Comparison of ENCODE assay signal across 15 cellular contexts in the genomic region with DNA sequence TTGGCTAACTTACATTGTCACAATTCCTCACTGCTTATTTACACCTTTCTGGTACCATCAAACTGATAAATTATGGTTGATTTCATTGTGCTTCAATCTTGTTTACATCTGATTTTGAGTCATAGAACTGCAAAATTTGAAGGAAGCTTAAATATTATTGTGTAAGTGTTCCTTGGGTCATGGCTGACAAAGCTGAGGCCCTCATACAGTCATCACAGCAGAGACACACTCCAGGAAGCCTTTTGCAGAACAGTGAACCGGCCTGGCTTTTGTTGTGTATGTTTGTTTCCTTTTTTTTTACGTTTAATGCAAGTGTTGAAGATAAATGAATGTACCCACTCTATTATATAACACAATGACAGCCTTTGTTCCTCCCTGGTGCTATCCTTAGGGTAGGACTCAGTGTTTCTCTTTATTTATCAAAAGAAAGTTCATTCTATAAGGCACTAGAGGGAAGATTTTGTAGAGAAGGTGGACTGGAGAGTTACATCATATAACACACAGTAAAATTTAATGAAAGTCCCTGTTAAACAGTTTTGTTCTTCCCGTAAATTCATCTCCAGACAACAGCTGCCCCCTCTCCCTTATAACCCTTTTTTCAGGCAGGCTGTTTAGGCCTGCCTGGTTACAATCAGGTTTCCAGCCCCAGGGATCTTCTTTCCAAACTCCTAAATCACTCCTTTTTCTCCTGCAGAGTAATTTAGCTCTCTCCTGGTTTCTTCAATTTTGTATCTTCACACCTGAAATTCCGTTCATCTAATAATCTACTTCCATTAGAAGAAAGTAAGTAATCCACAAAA. TPM values are rescaled to one million over a fixed set of nuclear protein-coding genes. Genes with fewer than 3 reads are reported as not detected.
DNase-seq lines count a peak whose midpoint lies in the region; ATAC-seq and TF ChIP-seq lines count a peak whose summit lies in the region.
"Had no signal": no experiment of that assay in that cellular context is flagged by ENCODE, and none has a peak within 500 bp of the region (broad histone marks: within the 10 kb centered on the region; RNA-seq: fewer than 3 reads in every experiment).

No MANE protein-coding gene starts in this region.

- BruUV-seq in mammary epithelial cell (replicated peaks; lab: Mats Ljungman, UMichigan), result no TSS peak

- H3K4me2 ChIP-seq in mammary epithelial cell (ENCODE audit: insufficient read depth, low read depth, low read length), result no peak overlapping the region

- H3K9me3 ChIP-seq in mammary epithelial cell (replicated peaks; ENCODE audit: insufficient read depth, low read length) (no peaks in the 10 kb centered on the region), breast epithelium (no peaks in the 10 kb centered on the region), adipocyte (ENCODE audit: control insufficient read depth, low read length) (no peaks in the 10 kb centered on the region), upper lobe of right lung (no peaks in the 10 kb centered on the region)
- H3K9me3 ChIP-seq: tibial artery had no signal

- H4K20me1 ChIP-seq in mammary epithelial cell (ENCODE audit: insufficient read depth, low read length), result no peaks in the 10 kb centered on the region

- dilution Hi-C loops in mammary epithelial cell (cut with HindIII; ENCODE audit: low sequenced_read_pairs), result no loop called here

- CTCF ChIA-PET in mammary epithelial cell (lab: Charles Lee; ENCODE audit: low non-redundant PET), result no interaction called here

- in situ Hi-C loops in mammary epithelial cell (cut with MboI; ENCODE audit: low sequenced_read_pairs in 2 of 2), result no loop called here

- WGBS in mammary epithelial cell (ENCODE audit: low coverage, missing lambda C conversion rate), result 41% methylated on average over 4 of the region's 4 CpGs

- no peak for TF ChIP-seq POLR2A in breast epithelium (IDR thresholded peaks at IDR 0.05)

- H3K27me3 ChIP-seq in mammary epithelial cell (ENCODE audit: insufficient read depth, low read length) (no peaks in the 10 kb centered on the region), breast epithelium (no peaks in the 10 kb centered on the region), adipocyte (replicated peaks; ENCODE audit: control insufficient read depth, insufficient read depth, low read length) (no peaks in the 10 kb centered on the region), upper lobe of right lung (no peaks in the 10 kb centered on the region)
- H3K27me3 ChIP-seq: tibial artery had no signal

- no peak for TF ChIP-seq CTCF in mammary epithelial cell (conservative IDR thresholded peaks at IDR 0.05 in 1 of 2, IDR thresholded peaks at IDR 0.05 in 1 of 2; ENCODE audit: extremely low read depth in 1 of 2, insufficient read depth in 1 of 2, low read depth in 1 of 2, low read length in 2 of 2)
- no peak for TF ChIP-seq CTCF in breast epithelium (IDR thresholded peaks at IDR 0.05)
- no peak for TF ChIP-seq CTCF in upper lobe of right lung (IDR thresholded peaks at IDR 0.05)

- H3K4me1 ChIP-seq in mammary epithelial cell (ENCODE audit: insufficient read depth, low read length) (no peaks in the 10 kb centered on the region), breast epithelium (no peaks in the 10 kb centered on the region), adipocyte (ENCODE audit: control insufficient read depth, insufficient read depth, low read length) (peaks cover 21% of the 10 kb centered on the region), upper lobe of right lung (no peaks in the 10 kb centered on the region)
- H3K4me1 ChIP-seq: tibial artery had no signal

- H3K27ac ChIP-seq in mammary epithelial cell (ENCODE audit: insufficient read depth, low read depth, low read length) (no peak overlapping the region), breast epithelium (no peak overlapping the region), upper lobe of right lung (no peak overlapping the region)
- H3K27ac ChIP-seq: tibial artery had no signal

- no peaks in the 10 kb centered on the region for H3K79me2 ChIP-seq in mammary epithelial cell (ENCODE audit: insufficient read depth, low read length)

- DNase-seq in mammary epithelial cell (no peak), breast epithelium (ENCODE audit: low spot score in 2 of 2) (no peak), adipocyte (ENCODE audit: low read depth) (peak; percentile 47), left kidney (ENCODE audit: low read depth, low spot score) (peak; percentile 67), upper lobe of right lung (no peak)
- DNase-seq: activated CD4-positive, alpha-beta T cell treated with anti-CD3 and anti-CD28 coated beads, Interleukin-2, amount 10 ng/mL, durations not matched to agents 7 days and 5 days; NCI-H524; right cardiac atrium; SW 1271; tibial artery had no signal

- intact Hi-C loops in mammary epithelial cell (cut with micrococcal nuclease), result no loop called here
- intact Hi-C loops in breast epithelium (cut with DNase I; ENCODE audit: low total_unique reads), result no loop called here
- intact Hi-C loops in upper lobe of right lung (cut with DNase I), result no loop called here

- H3K36me3 ChIP-seq in mammary epithelial cell (ENCODE audit: insufficient read depth, low read length), result no peaks in the 10 kb centered on the region
- no peaks in the 10 kb centered on the region for H3K36me3 ChIP-seq in breast epithelium
- no peaks in the 10 kb centered on the region for H3K36me3 ChIP-seq in adipocyte (ENCODE audit: control insufficient read depth, insufficient read depth, low read length, severe bottlenecking)
- no peaks in the 10 kb centered on the region for H3K36me3 ChIP-seq in upper lobe of right lung
- H3K36me3 ChIP-seq: tibial artery had no signal

- peak; percentile 67 for ATAC-seq in upper lobe of right lung
- no peak for ATAC-seq in HG03139 (IDR thresholded peaks at IDR 0.05; ENCODE audit: unreplicated experiment)
- ATAC-seq in HG03159 (IDR thresholded peaks at IDR 0.05; ENCODE audit: unreplicated experiment), result no peak
- ATAC-seq in GM21723 (IDR thresholded peaks at IDR 0.05; ENCODE audit: unreplicated experiment), result no peak
- ATAC-seq: K562, right cardiac atrium had no signal

- H3K9ac ChIP-seq in mammary epithelial cell (ENCODE audit: insufficient read depth, low read length), result no peak overlapping the region
- peak overlapping the region; percentile 31 for H3K9ac ChIP-seq in adipocyte (ENCODE audit: low read length)

- no peak overlapping the region for H3K4me3 ChIP-seq in mammary epithelial cell (replicated peaks in 1 of 3; ENCODE audit: insufficient read depth in 1 of 3, low read depth in 2 of 3, low read length in 3 of 3)
- no peak overlapping the region for H3K4me3 ChIP-seq in breast epithelium
- no peak overlapping the region for H3K4me3 ChIP-seq in adipocyte (ENCODE audit: low read length)
- H3K4me3 ChIP-seq in upper lobe of right lung, result no peak overlapping the region
- H3K4me3 ChIP-seq: K562, lung, tibial artery had no signal

- H2AFZ ChIP-seq in mammary epithelial cell (ENCODE audit: low read depth, low read length), result peak overlapping the region; percentile 11

RNA-seq across cellular contexts. Expression of a gene that starts 34.3 kb away (rescaled TPM):
- total RNA-seq in mammary epithelial cell, result 10 to 100 TPM; 21.3 to 32.9 TPM
- polyA plus RNA-seq in mammary epithelial cell, result 19.4 TPM
- 28.9 TPM for polyA minus RNA-seq in mammary epithelial cell
- total RNA-seq in breast epithelium, result 10 to 100 TPM in 2 of 3 donors, 1 to 10 TPM in 1; 9.0 to 33.4 (median 15.7) TPM
- 17.9 TPM for total RNA-seq in upper lobe of right lung

Comparison
In these comparisons a context has a peak if more than half of its experiments do, and no peak if none do; other contexts are left out.
1. DNase-seq: peak in adipocyte (single experiment) and left kidney (single experiment); none in mammary epithelial cell (single experiment), breast epithelium (0 of 2) and upper lobe of right lung (single experiment).